Comparison of ENCODE assay signal across 6 cellular contexts in genomic region chr4:49323573-49323940, GRCh38.
DNase-seq lines count a peak whose midpoint lies in the region; ATAC-seq and TF ChIP-seq lines count a peak whose summit lies in the region.
"Not testable (repeated sequence)": the region's sequence is repeated elsewhere in the genome, so short reads cannot be mapped to it uniquely, and the experiment has no call there.

No MANE protein-coding gene starts in this region.

- not testable (repeated sequence) for H3K36me3 Mint-ChIP-seq in chondrocyte (ENCODE audit: low read depth); osteocyte (ENCODE audit: unreplicated experiment)
- peaks cover 15% of the 10 kb centered on the region for H3K36me3 Mint-ChIP-seq in endothelial cell (ENCODE audit: low read depth, unreplicated experiment)

- intact Hi-C loops in Right ventricle myocardium inferior (cut with DNase I): not testable (repeated sequence)

- not testable (repeated sequence) for H3K4me1 Mint-ChIP-seq in chondrocyte (ENCODE audit: low read depth); endothelial cell (ENCODE audit: unreplicated experiment); osteocyte (ENCODE audit: unreplicated experiment)

- not testable (repeated sequence) for ATAC-seq in RWPE2 (ENCODE audit: low read depth); Right ventricle myocardium inferior

- not testable (repeated sequence) for H3K4me3 Mint-ChIP-seq in chondrocyte (ENCODE audit: unreplicated experiment); osteocyte (ENCODE audit: unreplicated experiment)
- peak overlapping the region; percentile 56 for H3K4me3 Mint-ChIP-seq in endothelial cell (ENCODE audit: unreplicated experiment)

- H3K4me1 ChIP-seq in RWPE2 (ENCODE audit: insufficient read depth, poor library complexity, severe bottlenecking): not testable (repeated sequence)

- TF ChIP-seq CTCF in RWPE2 (IDR thresholded peaks at IDR 0.05; ENCODE audit: poor library complexity, severe bottlenecking); chondrocyte (IDR thresholded peaks at IDR 0.05); endothelial cell (IDR thresholded peaks at IDR 0.05; ENCODE audit: unreplicated experiment); osteocyte (IDR thresholded peaks at IDR 0.05): not testable (repeated sequence)

- not testable (repeated sequence) for H3K36me3 ChIP-seq in RWPE2 (ENCODE audit: low read depth)

- DNase-seq in RWPE2 (ENCODE audit: low spot score): peak; percentile 41
- peak; percentile 96 for DNase-seq in chondrocyte (ENCODE audit: low spot score)
- DNase-seq in endothelial cell (ENCODE audit: low spot score): not testable (repeated sequence)
- peak; percentile 71 for DNase-seq in Right ventricle myocardium inferior (ENCODE audit: missing footprints)
- peak; percentile 0 for DNase-seq in medulla oblongata (ENCODE audit: extremely low spot score)
- peak; percentile 86 for DNase-seq in osteocyte (ENCODE audit: extremely low spot score, unreplicated experiment)

- not testable (repeated sequence) for H3K4me3 ChIP-seq in RWPE2 (ENCODE audit: severe bottlenecking)

- not testable (repeated sequence) for H3K9me3 ChIP-seq in RWPE2 (ENCODE audit: severe bottlenecking)

- H3K27me3 ChIP-seq in RWPE2 (ENCODE audit: insufficient read depth, poor library complexity, severe bottlenecking): not testable (repeated sequence)

- not testable (repeated sequence) for H3K27me3 Mint-ChIP-seq in chondrocyte (ENCODE audit: low read depth); osteocyte (ENCODE audit: unreplicated experiment)
- peaks cover 20% of the 10 kb centered on the region for H3K27me3 Mint-ChIP-seq in endothelial cell (ENCODE audit: unreplicated experiment)

- H3K9me3 Mint-ChIP-seq in chondrocyte (ENCODE audit: low read depth) (peaks cover 20% of the 10 kb centered on the region), endothelial cell (ENCODE audit: unreplicated experiment) (peaks cover 23% of the 10 kb centered on the region), osteocyte (ENCODE audit: unreplicated experiment) (peaks cover 15% of the 10 kb centered on the region)

- not testable (repeated sequence) for H3K27ac ChIP-seq in RWPE2 (ENCODE audit: poor library complexity, severe bottlenecking)

- not testable (repeated sequence) for H3K27ac Mint-ChIP-seq in chondrocyte (ENCODE audit: unreplicated experiment); endothelial cell (ENCODE audit: unreplicated experiment); osteocyte (ENCODE audit: unreplicated experiment)
